Comparison of ENCODE assay signal across 1 cellular context in the genomic region with DNA sequence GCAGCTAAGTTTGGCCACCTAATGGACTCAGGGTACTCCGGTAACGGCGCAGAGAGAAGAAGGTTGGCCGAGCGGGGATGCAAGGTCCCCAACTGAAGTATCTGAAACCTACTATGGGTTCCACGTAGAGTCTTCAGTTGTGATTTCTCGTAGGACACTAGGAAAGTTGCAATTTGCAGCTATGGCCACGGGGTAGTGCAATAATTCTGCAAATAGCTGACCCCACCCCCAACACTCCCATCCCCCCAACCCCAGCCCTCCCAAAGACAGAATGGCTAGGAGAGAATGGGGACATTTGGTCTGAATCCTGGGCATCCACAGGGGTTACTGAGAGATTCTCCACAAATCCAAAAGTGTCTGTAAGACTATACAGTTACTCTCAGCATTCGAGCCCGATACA. TPM values are rescaled to one million over a fixed set of nuclear protein-coding genes. Genes with fewer than 3 reads are reported as not detected.
"Had no signal": no experiment of that assay in that cellular context is flagged by ENCODE, and none has a peak within 500 bp of the region (broad histone marks: within the 10 kb centered on the region; RNA-seq: fewer than 3 reads in every experiment).

No MANE protein-coding gene starts in this region.

RNA-seq across cellular contexts. Expression of a gene that starts 46.5 kb away (rescaled TPM):
- total RNA-seq: pulmonary artery endothelial cell had no signal
